Comparison of ENCODE assay signal across 13 cellular contexts in the genomic region with DNA sequence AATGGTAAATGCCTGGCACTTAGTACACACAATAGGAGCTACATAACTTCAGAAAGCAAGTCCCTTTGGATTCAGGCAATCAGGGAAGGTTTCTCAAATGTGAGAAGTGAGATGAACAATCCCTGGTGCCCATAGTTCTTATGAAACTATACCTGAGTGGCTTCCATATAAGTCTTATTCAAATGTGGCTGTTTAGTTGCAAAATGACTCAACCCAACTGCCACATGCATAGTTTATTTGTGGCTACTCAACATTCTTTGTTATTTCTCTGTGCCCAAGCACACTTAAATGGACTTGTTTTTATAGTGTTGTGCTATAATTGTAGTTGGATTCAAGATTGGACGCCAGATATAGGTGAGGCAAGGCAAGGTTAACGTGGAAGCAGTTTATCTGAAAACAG.
DNase-seq lines count a peak whose midpoint lies in the region; ATAC-seq, FAIRE-seq and TF ChIP-seq lines count a peak whose summit lies in the region.
"Had no signal": no experiment of that assay in that cellular context is flagged by ENCODE, and none has a peak within 500 bp of the region (broad histone marks: within the 10 kb centered on the region; RNA-seq: fewer than 3 reads in every experiment).

No MANE protein-coding gene starts in this region.

- ATAC-seq in GM18867 (IDR thresholded peaks at IDR 0.05; ENCODE audit: unreplicated experiment) (peak; percentile 89), GM21528 (IDR thresholded peaks at IDR 0.05; ENCODE audit: low FRiP score, unreplicated experiment) (peak; percentile 90), HG03095 (IDR thresholded peaks at IDR 0.05; ENCODE audit: unreplicated experiment) (peak; percentile 66)

- no peaks in the 10 kb centered on the region for H3K27me3 ChIP-seq in astrocyte (ENCODE audit: insufficient read depth, low read length)

- H3K4me3 ChIP-seq in astrocyte (ENCODE audit: insufficient read depth, low read depth, low read length) = no peak overlapping the region

- no peaks in the 10 kb centered on the region for H3K79me2 ChIP-seq in astrocyte (ENCODE audit: insufficient read depth, low read length)

- no peaks in the 10 kb centered on the region for H3K9me3 ChIP-seq in astrocyte (ENCODE audit: insufficient read depth, low read depth, low read length)

- peaks cover 4% of the 10 kb centered on the region for H3K4me1 ChIP-seq in astrocyte (ENCODE audit: insufficient read depth, low read length)

- no peak for TF ChIP-seq CTCF in astrocyte (IDR thresholded peaks at IDR 0.05; ENCODE audit: insufficient read depth, low read depth, low read length)

- intact Hi-C loops in activated naive CD4-positive, alpha-beta T cell treated with anti-CD3 and anti-CD28 coated beads for 36 hours (cut with micrococcal nuclease) = no loop called here

- DNase-seq in astrocyte (ENCODE audit: low read depth) (peak; percentile 18), T1000 (lab: John Stamatoyannopoulos, UW) (no peak), epidermal melanocyte (ENCODE audit: insufficient read length, low spot score) (no peak), NCI-H2081 (lab: John Stamatoyannopoulos, UW) (no peak)
- DNase-seq in activated naive CD4-positive, alpha-beta T cell treated with anti-CD3 and anti-CD28 coated beads for 36 hours = no peak
- DNase-seq: DMS153, NCI-H146 had no signal

- H3K4me2 ChIP-seq in astrocyte (ENCODE audit: low read length) = no peak overlapping the region

- no peaks in the 10 kb centered on the region for H3K27me3 Mint-ChIP-seq in astrocyte (ENCODE audit: low read depth, unreplicated experiment)
- H3K27me3 Mint-ChIP-seq in activated naive CD4-positive, alpha-beta T cell treated with anti-CD3 and anti-CD28 coated beads for 36 hours (ENCODE audit: low read depth) = peaks cover 24% of the 10 kb centered on the region

- no peaks in the 10 kb centered on the region for H3K9me3 Mint-ChIP-seq in astrocyte (ENCODE audit: unreplicated experiment)
- no peaks in the 10 kb centered on the region for H3K9me3 Mint-ChIP-seq in activated naive CD4-positive, alpha-beta T cell treated with anti-CD3 and anti-CD28 coated beads for 36 hours
- H3K9me3 Mint-ChIP-seq: natural killer cell treated with Interleukin-12 subunit alpha and Interleukin-12 subunit beta and Interleukin-15 and Interleukin-18, amount 100 ng/mL, for 72 hours had no signal

- no peak for FAIRE-seq in astrocyte (lab: Jason Lieb, UNC)
- FAIRE-seq: H54, RCC 7860 had no signal

- no peaks in the 10 kb centered on the region for H3K36me3 ChIP-seq in astrocyte (ENCODE audit: insufficient read depth, low read length)

- H3K4me1 Mint-ChIP-seq in astrocyte (ENCODE audit: low read depth, unreplicated experiment) = peaks cover 14% of the 10 kb centered on the region
- peaks cover 9% of the 10 kb centered on the region for H3K4me1 Mint-ChIP-seq in activated naive CD4-positive, alpha-beta T cell treated with anti-CD3 and anti-CD28 coated beads for 36 hours (ENCODE audit: low read depth)

- CTCF ChIA-PET in activated naive CD4-positive, alpha-beta T cell treated with anti-CD3 and anti-CD28 coated beads for 36 hours (lab: Charles Lee) = no interaction called here

- H3K36me3 Mint-ChIP-seq in astrocyte (ENCODE audit: low read depth, unreplicated experiment) = no peaks in the 10 kb centered on the region
- H3K36me3 Mint-ChIP-seq in activated naive CD4-positive, alpha-beta T cell treated with anti-CD3 and anti-CD28 coated beads for 36 hours (ENCODE audit: low read depth) = no peaks in the 10 kb centered on the region
- H3K36me3 Mint-ChIP-seq: natural killer cell treated with Interleukin-12 subunit alpha and Interleukin-12 subunit beta and Interleukin-15 and Interleukin-18, amount 100 ng/mL, for 72 hours had no signal

- H2AFZ ChIP-seq in astrocyte (ENCODE audit: low read depth, low read length) = no peak overlapping the region

- no peaks in the 10 kb centered on the region for H4K20me1 ChIP-seq in astrocyte (ENCODE audit: insufficient read depth, low read length)

- H3K27ac Mint-ChIP-seq in astrocyte (ENCODE audit: unreplicated experiment) = no peak overlapping the region
- H3K27ac Mint-ChIP-seq in activated naive CD4-positive, alpha-beta T cell treated with anti-CD3 and anti-CD28 coated beads for 36 hours = no peak overlapping the region
- H3K27ac Mint-ChIP-seq: natural killer cell treated with Interleukin-12 subunit alpha and Interleukin-12 subunit beta and Interleukin-15 and Interleukin-18, amount 100 ng/mL, for 72 hours had no signal

- H3K9ac ChIP-seq in astrocyte (ENCODE audit: low read length) = no peak overlapping the region

- H3K4me3 Mint-ChIP-seq in astrocyte (ENCODE audit: unreplicated experiment) = no peak overlapping the region
- H3K4me3 Mint-ChIP-seq in activated naive CD4-positive, alpha-beta T cell treated with anti-CD3 and anti-CD28 coated beads for 36 hours = no peak overlapping the region
- H3K4me3 Mint-ChIP-seq: natural killer cell treated with Interleukin-12 subunit alpha and Interleukin-12 subunit beta and Interleukin-15 and Interleukin-18, amount 100 ng/mL, for 72 hours had no signal

- H3K27ac ChIP-seq in astrocyte (ENCODE audit: low read depth, low read length) = no peak overlapping the region
